In the genomic region with DNA sequence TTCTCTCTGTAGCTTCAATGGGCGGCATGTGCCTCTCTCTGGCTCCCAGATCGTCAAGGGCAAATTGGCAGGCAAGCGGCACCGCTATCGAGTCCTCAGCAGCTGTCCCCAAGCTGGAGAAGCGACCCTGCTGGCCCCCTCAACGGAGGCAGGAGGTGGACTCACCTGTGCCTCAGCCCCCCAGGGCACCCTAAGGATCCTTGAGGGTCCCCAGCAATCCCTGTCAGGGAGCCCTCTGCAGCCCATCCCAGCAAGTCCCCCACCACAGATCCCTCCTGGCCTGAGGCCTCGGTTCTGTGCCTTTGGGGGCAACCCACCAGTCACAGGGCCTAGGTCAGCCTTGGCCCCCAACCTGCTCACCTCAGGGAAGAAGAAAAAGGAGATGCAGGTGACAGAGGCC, we compare ENCODE assay signal across 1 cellular context.
TF ChIP-seq lines count a peak whose summit lies in the region.

No MANE protein-coding gene starts in this region.

TF ChIP-seq in HEK293T, 16 proteins besides CTCF, POLR2A, EP300 and RAD21:
- no peak for TF ChIP-seq BHLHE40 (IDR thresholded peaks at IDR 0.05; ENCODE audit: borderline replicate concordance)
- no peak for TF ChIP-seq ARNT (IDR thresholded peaks at IDR 0.05)
- no peak for TF ChIP-seq FOXK2 (IDR thresholded peaks at IDR 0.05)
- TF ChIP-seq HDGF (IDR thresholded peaks at IDR 0.05; ENCODE audit: borderline replicate concordance), result no peak
- no peak for TF ChIP-seq CTBP1 (IDR thresholded peaks at IDR 0.05; ENCODE audit: borderline replicate concordance)
- no peak for TF ChIP-seq NFRKB (IDR thresholded peaks at IDR 0.05)
- TF ChIP-seq TARDBP (IDR thresholded peaks at IDR 0.05), result no peak
- TF ChIP-seq ELF4 (IDR thresholded peaks at IDR 0.05), result no peak
